17 cellular contexts compared by ENCODE assay signal in genomic region chr17:21696842-21697507, GRCh38. TPM values are rescaled to one million over a fixed set of nuclear protein-coding genes. Genes with fewer than 3 reads are reported as not detected.
"Had no signal": no experiment of that assay in that cellular context is flagged by ENCODE, and none has a peak within 500 bp of the region (broad histone marks: within the 10 kb centered on the region; RNA-seq: fewer than 3 reads in every experiment).

No MANE protein-coding gene starts in this region.

RNA-seq across cellular contexts. Expression of gene KCNJ18, which starts 4.7 kb away (rescaled TPM):
- total RNA-seq: activated B cell treated with CpG ODN at 0.5 μM for 24 hours; activated CD4-positive, alpha-beta memory T cell treated with anti-CD3 and anti-CD28 coated beads for 36 hours; activated CD4-positive, alpha-beta T cell treated with anti-CD3 and anti-CD28 coated beads, Interleukin-2, amount 10 ng/mL, durations not matched to agents 24 days and 14 days; activated CD8-positive, alpha-beta memory T cell treated with anti-CD3 and anti-CD28 coated beads for 36 hours; activated CD8-positive, alpha-beta T cell treated with anti-CD3 and anti-CD28 coated beads for 36 hours; activated naive CD4-positive, alpha-beta T cell treated with anti-CD3 and anti-CD28 coated beads for 36 hours; activated naive CD4-positive, alpha-beta T cell treated with anti-CD3 and anti-CD28 coated beads, Interleukin-2, amount 50 U/mL, for 72 hours; activated T-cell treated with anti-CD3 and anti-CD28 coated beads, Interleukin-2, amount 50 U/mL, for 4 hours; activated T-cell treated with anti-CD3 and anti-CD28 coated beads, Interleukin-2, amount 50 U/mL, for 72 hours; activated T-helper 1 cell treated with anti-CD3 and anti-CD28 coated beads, Interleukin-12 subunit alpha, Interleukin-12 subunit beta, Interleukin-2, Interleukin-4 antibody, amounts not matched to agents 30 ng/mL and 10 ng/mL and 1 ng/mL, durations not matched to agents 14 hours and 24 hours and 36 hours; activated T-helper 17 cell treated with anti-CD3 and anti-CD28 coated beads, Interleukin-2, amount 50 U/mL, for 72 hours; adrenal gland; aorta; astrocyte; body of pancreas; breast epithelium; cardiac septum had no signal
- polyA plus RNA-seq: adrenal gland, aorta had no signal
